ENCODE assay signal across 13 cellular contexts in the genomic region with DNA sequence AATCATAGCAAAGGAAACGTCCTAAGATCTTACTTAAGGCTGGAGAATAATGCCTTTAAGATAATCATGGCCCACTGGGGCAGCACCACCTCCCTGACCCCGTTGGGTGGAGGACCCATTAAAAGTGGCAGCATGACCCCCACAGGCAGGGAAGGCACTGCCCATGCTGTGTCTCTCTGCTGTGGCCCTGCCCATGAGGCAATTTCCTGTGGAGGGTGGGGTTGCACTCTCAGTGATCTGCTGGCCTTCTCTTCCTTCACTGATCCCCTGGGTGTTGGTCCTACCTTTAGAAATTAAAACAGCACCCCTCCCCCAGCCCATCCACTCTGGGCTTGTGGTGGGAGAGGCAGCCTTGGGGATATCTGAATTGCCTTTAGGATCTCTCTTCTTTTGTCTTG. TPM values are rescaled to one million over a fixed set of nuclear protein-coding genes. Genes with fewer than 3 reads are reported as not detected.
DNase-seq lines count a peak whose midpoint lies in the region; ATAC-seq and TF ChIP-seq lines count a peak whose summit lies in the region.
"Had no signal": no experiment of that assay in that cellular context is flagged by ENCODE, and none has a peak within 500 bp of the region (broad histone marks: within the 10 kb centered on the region; RNA-seq: fewer than 3 reads in every experiment).

No MANE protein-coding gene starts in this region.

- peaks cover 0 to 3% (median 0%) of the 10 kb centered on the region in 11 experiments; a peak in 1 of 22 replicates for H3K36me3 ChIP-seq in BLaER1 treated with 17β-estradiol and CSF1 and Interleukin-3, amounts not matched to agents 10 nM and 100 nM
- H3K36me3 ChIP-seq in Loucy (ENCODE audit: insufficient read depth, low read length) (no peaks in the 10 kb centered on the region; the same call in 1 of the 2 replicates), neural progenitor cell (no peaks in the 10 kb centered on the region)
- H3K36me3 ChIP-seq: ascending aorta, ovary had no signal

- H3K4me3 Mint-ChIP-seq in effector memory CD8-positive, alpha-beta T cell: peak overlapping the region; percentile 35 to 63
- no peak overlapping the region for H3K4me3 Mint-ChIP-seq in neural progenitor cell
- H3K4me3 Mint-ChIP-seq: activated CD4-positive, alpha-beta memory T cell treated with anti-CD3 and anti-CD28 coated beads, Interleukin-2, amount 10 ng/mL, durations not matched to agents 7 days and 5 days had no signal

- H3K36me3 Mint-ChIP-seq in effector memory CD8-positive, alpha-beta T cell (ENCODE audit: insufficient read depth): peaks cover 96% of the 10 kb centered on the region
- H3K36me3 Mint-ChIP-seq in neural progenitor cell: peaks cover 2% of the 10 kb centered on the region

- TF ChIP-seq CTCF in Loucy (conservative IDR thresholded peaks at IDR 0.05; ENCODE audit: low read length) (no peak), neural progenitor cell (IDR thresholded peaks at IDR 0.05) (no peak)

- H3K79me2 ChIP-seq in Loucy (ENCODE audit: insufficient read depth, low read length): no peaks in the 10 kb centered on the region
- no peaks in the 10 kb centered on the region for H3K79me2 ChIP-seq in neural progenitor cell (ENCODE audit: low read depth)

- peaks cover 11 to 40% (median 18%) of the 10 kb centered on the region in 11 experiments for H3K9me3 ChIP-seq in BLaER1 treated with 17β-estradiol and CSF1 and Interleukin-3, amounts not matched to agents 10 nM and 100 nM (replicated peaks in 1 of 11)
- H3K9me3 ChIP-seq in Loucy (ENCODE audit: insufficient read depth, low read depth, low read length): no peaks in the 10 kb centered on the region
- H3K9me3 ChIP-seq in neural progenitor cell (ENCODE audit: low read depth): no peaks in the 10 kb centered on the region
- H3K9me3 ChIP-seq: ascending aorta, ovary had no signal

- H3K27ac Mint-ChIP-seq in effector memory CD8-positive, alpha-beta T cell: peak overlapping the region; percentile 22 to 66
- H3K27ac Mint-ChIP-seq in neural progenitor cell: no peak overlapping the region
- H3K27ac Mint-ChIP-seq: activated CD4-positive, alpha-beta memory T cell treated with anti-CD3 and anti-CD28 coated beads, Interleukin-2, amount 10 ng/mL, durations not matched to agents 7 days and 5 days; IgD-negative memory B cell had no signal

- no peaks in the 10 kb centered on the region for H3K27me3 Mint-ChIP-seq in effector memory CD8-positive, alpha-beta T cell
- peaks cover 3% of the 10 kb centered on the region for H3K27me3 Mint-ChIP-seq in neural progenitor cell (ENCODE audit: insufficient read depth, low read depth)

- peak; percentile 31 for ATAC-seq in effector memory CD8-positive, alpha-beta T cell (replicated peaks)
- ATAC-seq in GM21528 (IDR thresholded peaks at IDR 0.05; ENCODE audit: low FRiP score, unreplicated experiment): no peak

- H3F3A ChIP-seq in Loucy (ENCODE audit: low read depth) (no peaks in the 10 kb centered on the region), neural progenitor cell (ENCODE audit: low read depth) (no peaks in the 10 kb centered on the region)

- H3K4me3 ChIP-seq in BLaER1 treated with 17β-estradiol and CSF1 and Interleukin-3, amounts not matched to agents 10 nM and 100 nM: 0 out of 20 replicates have a peak overlapping the region, but pooled peaks of 2 of the 10 experiments have one; percentile 4 to 16
- H3K4me3 ChIP-seq in Loucy (ENCODE audit: low read length, poor library complexity, severe bottlenecking) (peak overlapping the region; percentile 27), neural progenitor cell (no peak overlapping the region)
- H3K4me3 ChIP-seq: ascending aorta, ovary had no signal

- H3K4me2 ChIP-seq in BLaER1 treated with 17β-estradiol and CSF1 and Interleukin-3, amounts not matched to agents 10 nM and 100 nM: peak overlapping the region; percentile 62 to 83 (median 73)
- H3K4me2 ChIP-seq in Loucy (ENCODE audit: low read depth, low read length, poor library complexity, severe bottlenecking) (peak overlapping the region; percentile 45), neural progenitor cell (no peak overlapping the region)

- H2AFZ ChIP-seq in Loucy (ENCODE audit: low read length) (peak overlapping the region; percentile 65), neural progenitor cell (replicated peaks) (peak overlapping the region; percentile 57)

- H3K9me3 Mint-ChIP-seq in effector memory CD8-positive, alpha-beta T cell: no peaks in the 10 kb centered on the region
- H3K9me3 Mint-ChIP-seq in neural progenitor cell: peaks cover 6% of the 10 kb centered on the region

- DNase-seq in effector memory CD8-positive, alpha-beta T cell: no peak
- DNase-seq in neural progenitor cell (ENCODE audit: low spot score) (no peak), NCI-H1092 treated with DMSO at 0.1 percent for 48 hours (lab: John Stamatoyannopoulos, UW) (no peak), UCSD-AML1 (lab: John Stamatoyannopoulos, UW; ENCODE audit: unreplicated experiment) (no peak), AG20443 (ENCODE audit: low spot score) (no peak)
- DNase-seq: activated CD4-positive, alpha-beta memory T cell treated with anti-CD3 and anti-CD28 coated beads, Interleukin-2, amount 10 ng/mL, durations not matched to agents 7 days and 5 days; ovary had no signal

- no peaks in the 10 kb centered on the region for H4K20me1 ChIP-seq in BLaER1 treated with 17β-estradiol and CSF1 and Interleukin-3, amounts not matched to agents 10 nM and 100 nM
- H4K20me1 ChIP-seq in Loucy (ENCODE audit: insufficient read depth, low read length, poor library complexity, severe bottlenecking) (no peaks in the 10 kb centered on the region), neural progenitor cell (ENCODE audit: low read depth) (no peaks in the 10 kb centered on the region)

- peak overlapping the region in 3 of 11 experiments; percentile 6 to 23 (median 7); a peak in 5 of 22 replicates for H3K9ac ChIP-seq in BLaER1 treated with 17β-estradiol and CSF1 and Interleukin-3, amounts not matched to agents 10 nM and 100 nM
- peak overlapping the region; percentile 51 for H3K9ac ChIP-seq in Loucy (ENCODE audit: low read depth, low read length, poor library complexity, severe bottlenecking)
- H3K9ac ChIP-seq in neural progenitor cell: no peak overlapping the region

- no peaks in the 10 kb centered on the region for H3K9me2 ChIP-seq in Loucy (replicated peaks; ENCODE audit: low read depth, low read length)

- peaks cover 19 to 45% (median 32%) of the 10 kb centered on the region in 10 experiments for H3K4me1 ChIP-seq in BLaER1 treated with 17β-estradiol and CSF1 and Interleukin-3, amounts not matched to agents 10 nM and 100 nM
- H3K4me1 ChIP-seq in Loucy (ENCODE audit: insufficient read depth, low read length, poor library complexity, severe bottlenecking) (peaks cover 26% of the 10 kb centered on the region), neural progenitor cell (peaks cover 10% of the 10 kb centered on the region)
- H3K4me1 ChIP-seq: ascending aorta had no signal

- peaks cover 55 to 77% of the 10 kb centered on the region in 2 donors for H3K4me1 Mint-ChIP-seq in effector memory CD8-positive, alpha-beta T cell (ENCODE audit: low read depth in 2 of 2)
- peaks cover 14% of the 10 kb centered on the region for H3K4me1 Mint-ChIP-seq in neural progenitor cell

- H3K27me3 ChIP-seq in BLaER1 treated with 17β-estradiol and CSF1 and Interleukin-3, amounts not matched to agents 10 nM and 100 nM: no peaks in the 10 kb centered on the region
- H3K27me3 ChIP-seq in Loucy (ENCODE audit: insufficient read depth, low read length, poor library complexity, severe bottlenecking) (no peaks in the 10 kb centered on the region), neural progenitor cell (no peaks in the 10 kb centered on the region)
- H3K27me3 ChIP-seq: ascending aorta, ovary had no signal

- H3K27ac ChIP-seq in BLaER1 treated with 17β-estradiol and CSF1 and Interleukin-3, amounts not matched to agents 10 nM and 100 nM: peak overlapping the region in 10 of 11 experiments; percentile 30 to 78 (median 60); a peak in 18 of 22 replicates
- no peak overlapping the region for H3K27ac ChIP-seq in neural progenitor cell
- H3K27ac ChIP-seq: ascending aorta, ovary had no signal

RNA-seq across cellular contexts. Expression of gene KLRK1, which starts 17.3 kb away (rescaled TPM):
- total RNA-seq in neural progenitor cell (ENCODE audit: low replicate concordance): not detected in 2 replicates
- total RNA-seq: ascending aorta, NCI-H460 had no signal

RNA-seq across cellular contexts. Expression of gene KLRC4, which starts 37.0 kb away (rescaled TPM):
- total RNA-seq in neural progenitor cell (ENCODE audit: low replicate concordance): not detected in 2 replicates
- total RNA-seq: activated CD4-positive, alpha-beta memory T cell treated with anti-CD3 and anti-CD28 coated beads, Interleukin-2, amount 10 ng/mL, durations not matched to agents 7 days and 5 days; ascending aorta; NCI-H460 had no signal

RNA-seq across cellular contexts. Expression of gene KLRC3, which starts 47.9 kb away (rescaled TPM):
- not detected in 2 replicates for total RNA-seq in neural progenitor cell (ENCODE audit: low replicate concordance)
- total RNA-seq: activated CD4-positive, alpha-beta memory T cell treated with anti-CD3 and anti-CD28 coated beads, Interleukin-2, amount 10 ng/mL, durations not matched to agents 7 days and 5 days; ascending aorta; NCI-H460 had no signal
